Comparison of ENCODE assay signal across 10 cellular contexts in the genomic region with DNA sequence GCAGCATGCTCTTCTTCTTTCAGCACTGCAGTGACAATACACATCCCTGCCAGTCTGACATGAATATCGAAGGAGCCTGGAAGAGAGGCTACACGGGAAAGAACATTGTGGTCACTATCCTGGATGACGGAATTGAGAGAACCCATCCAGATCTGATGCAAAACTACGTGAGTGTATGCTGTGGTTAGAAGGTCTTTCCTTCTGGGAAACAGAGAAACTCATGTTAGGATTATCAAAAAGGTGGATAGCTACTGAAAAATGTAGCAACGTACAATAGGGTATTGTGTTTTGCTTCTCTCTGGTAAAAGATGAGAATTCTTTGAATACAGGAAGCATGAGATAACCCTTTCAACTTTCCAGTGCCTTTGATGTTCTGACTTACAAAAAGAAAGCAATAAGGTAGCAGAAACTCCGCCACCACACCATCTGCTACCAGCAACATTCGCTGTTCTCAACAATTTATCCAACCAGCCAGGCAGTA.
DNase-seq lines count a peak whose midpoint lies in the region; ATAC-seq and TF ChIP-seq lines count a peak whose summit lies in the region.
"Had no signal": no experiment of that assay in that cellular context is flagged by ENCODE, and none has a peak within 500 bp of the region (broad histone marks: within the 10 kb centered on the region; RNA-seq: fewer than 3 reads in every experiment).

No MANE protein-coding gene starts in this region.

- no peaks in the 10 kb centered on the region for H3K27me3 Mint-ChIP-seq in activated T-helper 17 cell treated with anti-CD3 and anti-CD28 coated beads, Interleukin-2, amount 50 U/mL, for 72 hours

- WGBS in SK-N-SH (ENCODE audit: low lambda C conversion rate) = 7% methylated on average over 7 of the region's 7 CpGs

- H3K27me3 ChIP-seq in Loucy (ENCODE audit: insufficient read depth, low read length, poor library complexity, severe bottlenecking) (no peaks in the 10 kb centered on the region), SK-N-SH (ENCODE audit: insufficient read depth) (no peaks in the 10 kb centered on the region; the same call in 1 of the 2 replicates)
- H3K27me3 ChIP-seq: BLaER1 had no signal

- H3K9me3 ChIP-seq in Loucy (ENCODE audit: insufficient read depth, low read depth, low read length) (no peaks in the 10 kb centered on the region), SK-N-SH (no peaks in the 10 kb centered on the region)
- H3K9me3 ChIP-seq: BLaER1 had no signal

- H3K27ac ChIP-seq in SK-N-SH (ENCODE audit: low read depth in 2 of 2, low read length in 1 of 2) = no peak overlapping the region
- H3K27ac ChIP-seq: BLaER1 had no signal

- H3K4me3 ChIP-seq in Loucy (ENCODE audit: low read length, poor library complexity, severe bottlenecking) (peak overlapping the region; percentile 63), SK-N-SH (ENCODE audit: low read depth in 2 of 2, low read length in 1 of 2) (no peak overlapping the region)
- H3K4me3 ChIP-seq: BLaER1 had no signal

- peak overlapping the region; percentile 86 for H2AFZ ChIP-seq in Loucy (ENCODE audit: low read length)
- no peak overlapping the region for H2AFZ ChIP-seq in SK-N-SH (ENCODE audit: low read depth)

- peaks cover 45% of the 10 kb centered on the region for H3K4me1 Mint-ChIP-seq in activated T-helper 17 cell treated with anti-CD3 and anti-CD28 coated beads, Interleukin-2, amount 50 U/mL, for 72 hours

- H3F3A ChIP-seq in Loucy (ENCODE audit: low read depth) = peaks cover 4% of the 10 kb centered on the region; the same call in 1 of the 2 replicates
- no peaks in the 10 kb centered on the region for H3F3A ChIP-seq in SK-N-SH (replicated peaks; ENCODE audit: insufficient read depth)

- POLR2A ChIA-PET in SK-N-SH (lab: Yijun Ruan, JAX) = no interaction called here

- peak overlapping the region; percentile 68 for H3K4me3 Mint-ChIP-seq in activated T-helper 17 cell treated with anti-CD3 and anti-CD28 coated beads, Interleukin-2, amount 50 U/mL, for 72 hours

- H3K36me3 ChIP-seq in Loucy (ENCODE audit: insufficient read depth, low read length) = no peaks in the 10 kb centered on the region
- no peaks in the 10 kb centered on the region for H3K36me3 ChIP-seq in SK-N-SH (replicated peaks in 1 of 2; ENCODE audit: control insufficient read depth in 1 of 2, insufficient read depth in 2 of 2, low read length in 1 of 2)
- H3K36me3 ChIP-seq: BLaER1 had no signal

- TF ChIP-seq CTCF in Loucy (conservative IDR thresholded peaks at IDR 0.05; ENCODE audit: low read length) = no peak
- no peak for TF ChIP-seq CTCF in SK-N-SH (IDR thresholded peaks at IDR 0.05)

- H3K27ac Mint-ChIP-seq in activated T-helper 17 cell treated with anti-CD3 and anti-CD28 coated beads, Interleukin-2, amount 50 U/mL, for 72 hours = peak overlapping the region; percentile 73

- CTCF ChIA-PET in SK-N-SH (lab: Yijun Ruan, JAX) = no interaction called here

- peaks cover 86% of the 10 kb centered on the region for H3K4me1 ChIP-seq in Loucy (ENCODE audit: insufficient read depth, low read length, poor library complexity, severe bottlenecking)
- no peaks in the 10 kb centered on the region for H3K4me1 ChIP-seq in SK-N-SH (ENCODE audit: control insufficient read depth in 1 of 2, insufficient read depth in 2 of 2, low read depth in 1 of 2, low read length in 1 of 2)

- no peaks in the 10 kb centered on the region for H3K36me3 Mint-ChIP-seq in activated T-helper 17 cell treated with anti-CD3 and anti-CD28 coated beads, Interleukin-2, amount 50 U/mL, for 72 hours (ENCODE audit: low read depth)

- DNase-seq in CD1c-positive myeloid dendritic cell (ENCODE audit: extremely low spot score) (peak; percentile 15), iris pigment epithelial cell (ENCODE audit: low read depth) (peak; percentile 22), SK-N-SH (no peak)
- DNase-seq: small intestine had no signal

- no peaks in the 10 kb centered on the region for H3K9me3 Mint-ChIP-seq in activated T-helper 17 cell treated with anti-CD3 and anti-CD28 coated beads, Interleukin-2, amount 50 U/mL, for 72 hours

- H3K9me2 ChIP-seq in Loucy (replicated peaks; ENCODE audit: low read depth, low read length) (no peaks in the 10 kb centered on the region), SK-N-SH (no peaks in the 10 kb centered on the region)

- H3K9ac ChIP-seq in Loucy (ENCODE audit: low read depth, low read length, poor library complexity, severe bottlenecking) (peak overlapping the region; percentile 57), SK-N-SH (no peak overlapping the region)
- H3K9ac ChIP-seq: BLaER1 had no signal

- H3K4me2 ChIP-seq in Loucy (ENCODE audit: low read depth, low read length, poor library complexity, severe bottlenecking) (peak overlapping the region; percentile 77), SK-N-SH (no peak overlapping the region)
- H3K4me2 ChIP-seq: BLaER1 had no signal

- H4K20me1 ChIP-seq in Loucy (ENCODE audit: insufficient read depth, low read length, poor library complexity, severe bottlenecking) = no peaks in the 10 kb centered on the region
- no peaks in the 10 kb centered on the region for H4K20me1 ChIP-seq in SK-N-SH (ENCODE audit: insufficient read depth)
- H4K20me1 ChIP-seq: BLaER1 had no signal

- no peak for TF ChIP-seq RAD21 in SK-N-SH (IDR thresholded peaks at IDR 0.05; ENCODE audit: low read length)

- ATAC-seq in activated T-helper 17 cell treated with anti-CD3 and anti-CD28 coated beads, Interleukin-2, amount 50 U/mL, for 72 hours (replicated peaks) = peak; percentile 91
- ATAC-seq in HG03571 (IDR thresholded peaks at IDR 0.05; ENCODE audit: unreplicated experiment) (no peak), GM18867 (IDR thresholded peaks at IDR 0.05; ENCODE audit: unreplicated experiment) (no peak), GM21423 (IDR thresholded peaks at IDR 0.05; ENCODE audit: unreplicated experiment) (no peak)

- TF ChIP-seq EP300 in SK-N-SH (IDR thresholded peaks at IDR 0.05; ENCODE audit: borderline replicate concordance in 1 of 2, low read depth in 1 of 2, low read length in 1 of 2) = no peak

- H3K79me2 ChIP-seq in Loucy (ENCODE audit: insufficient read depth, low read length) (no peaks in the 10 kb centered on the region), SK-N-SH (ENCODE audit: insufficient read depth) (no peaks in the 10 kb centered on the region)

TF ChIP-seq in SK-N-SH, 30 proteins besides CTCF, POLR2A, EP300 and RAD21:
- TF ChIP-seq MXI1 (IDR thresholded peaks at IDR 0.05; ENCODE audit: low read depth, low read length) (no peak), FOXM1 (IDR thresholded peaks at IDR 0.05; ENCODE audit: low read depth) (no peak), NFIC (IDR thresholded peaks at IDR 0.05; ENCODE audit: borderline replicate concordance) (no peak), GABPA (IDR thresholded peaks at IDR 0.05; ENCODE audit: low read depth) (no peak), SIN3A (IDR thresholded peaks at IDR 0.05; ENCODE audit: borderline replicate concordance, low read depth, low read length) (no peak), GATA2 (CRISPR knock-in tag; IDR thresholded peaks at IDR 0.05) (no peak), FOSL2 (IDR thresholded peaks at IDR 0.05; ENCODE audit: borderline replicate concordance, low read depth) (no peak), RCOR1 (IDR thresholded peaks at IDR 0.05; ENCODE audit: low read length) (no peak)
- TF ChIP-seq, protein P1, sequence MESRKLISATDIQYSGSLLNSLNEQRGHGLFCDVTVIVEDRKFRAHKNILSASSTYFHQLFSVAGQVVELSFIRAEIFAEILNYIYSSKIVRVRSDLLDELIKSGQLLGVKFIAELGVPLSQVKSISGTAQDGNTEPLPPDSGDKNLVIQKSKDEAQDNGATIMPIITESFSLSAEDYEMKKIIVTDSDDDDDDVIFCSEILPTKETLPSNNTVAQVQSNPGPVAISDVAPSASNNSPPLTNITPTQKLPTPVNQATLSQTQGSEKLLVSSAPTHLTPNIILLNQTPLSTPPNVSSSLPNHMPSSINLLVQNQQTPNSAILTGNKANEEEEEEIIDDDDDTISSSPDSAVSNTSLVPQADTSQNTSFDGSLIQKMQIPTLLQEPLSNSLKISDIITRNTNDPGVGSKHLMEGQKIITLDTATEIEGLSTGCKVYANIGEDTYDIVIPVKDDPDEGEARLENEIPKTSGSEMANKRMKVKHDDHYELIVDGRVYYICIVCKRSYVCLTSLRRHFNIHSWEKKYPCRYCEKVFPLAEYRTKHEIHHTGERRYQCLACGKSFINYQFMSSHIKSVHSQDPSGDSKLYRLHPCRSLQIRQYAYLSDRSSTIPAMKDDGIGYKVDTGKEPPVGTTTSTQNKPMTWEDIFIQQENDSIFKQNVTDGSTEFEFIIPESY (IDR thresholded peaks at IDR 0.05; ENCODE audit: borderline replicate concordance, low read depth) = no peak
